In genomic region chr21:35400233-35400939, GRCh38 we compare ENCODE assay signal across 7 cellular contexts.
A peak's percentile ranks its signal among the peaks of the same experiment; 100 is the strongest.
DNase-seq lines count a peak whose midpoint lies in the region; ATAC-seq, FAIRE-seq and TF ChIP-seq lines count a peak whose summit lies in the region.

No MANE protein-coding gene starts in this region.

- H3K27me3 ChIP-seq in smooth muscle cell (ENCODE audit: low read depth), result no peaks in the 10 kb centered on the region

- H3K27me3 Mint-ChIP-seq in activated naive CD8-positive, alpha-beta T cell treated with anti-CD3 and anti-CD28 coated beads, Interleukin-2, amount 50 U/mL, for 24 hours, result no peaks in the 10 kb centered on the region

- no peaks in the 10 kb centered on the region for H3K79me2 ChIP-seq in smooth muscle cell (ENCODE audit: low read depth)

- no peaks in the 10 kb centered on the region for H3K9me3 Mint-ChIP-seq in activated naive CD8-positive, alpha-beta T cell treated with anti-CD3 and anti-CD28 coated beads, Interleukin-2, amount 50 U/mL, for 24 hours

- peak overlapping the region; percentile 81 for H3K4me2 ChIP-seq in smooth muscle cell

- peak; percentile 75 for ATAC-seq in activated naive CD8-positive, alpha-beta T cell treated with anti-CD3 and anti-CD28 coated beads, Interleukin-2, amount 50 U/mL, for 24 hours
- ATAC-seq in HG03280 (IDR thresholded peaks at IDR 0.05; ENCODE audit: unreplicated experiment), result no peak

- peak; percentile 70 for DNase-seq in LNCaP clone FGC (ENCODE audit: low read depth)
- DNase-seq in RCC 7860 (ENCODE audit: low spot score), result peak; percentile 76
- peak; percentile 11 for DNase-seq in activated naive CD8-positive, alpha-beta T cell treated with anti-CD3 and anti-CD28 coated beads, Interleukin-2, amount 50 U/mL, for 24 hours
- DNase-seq in hepatic stellate cell (ENCODE audit: low spot score), result peak; percentile 15
- no peak for DNase-seq in smooth muscle cell (lab: John Stamatoyannopoulos, UW; ENCODE audit: unreplicated experiment)

- H3K4me3 Mint-ChIP-seq in activated naive CD8-positive, alpha-beta T cell treated with anti-CD3 and anti-CD28 coated beads, Interleukin-2, amount 50 U/mL, for 24 hours, result peak overlapping the region; percentile 19

- peaks cover 36% of the 10 kb centered on the region for H3K4me1 ChIP-seq in smooth muscle cell (ENCODE audit: low read depth)

- no peaks in the 10 kb centered on the region for H3K36me3 ChIP-seq in smooth muscle cell (ENCODE audit: low read depth)

- H3K27ac Mint-ChIP-seq in activated naive CD8-positive, alpha-beta T cell treated with anti-CD3 and anti-CD28 coated beads, Interleukin-2, amount 50 U/mL, for 24 hours, result peak overlapping the region; percentile 40

- peak overlapping the region; percentile 59 for H3K9ac ChIP-seq in smooth muscle cell (ENCODE audit: low read depth)

- FAIRE-seq in RCC 7860 (lab: Jason Lieb, UNC), result peak; percentile 87

- H4K20me1 ChIP-seq in smooth muscle cell (ENCODE audit: low read depth), result no peaks in the 10 kb centered on the region

- no peaks in the 10 kb centered on the region for H3K36me3 Mint-ChIP-seq in activated naive CD8-positive, alpha-beta T cell treated with anti-CD3 and anti-CD28 coated beads, Interleukin-2, amount 50 U/mL, for 24 hours (ENCODE audit: low read depth)

- peak overlapping the region; percentile 88 for H3K27ac ChIP-seq in smooth muscle cell (ENCODE audit: low read depth)

- H3K9me3 ChIP-seq in smooth muscle cell (replicated peaks; ENCODE audit: low read depth), result no peaks in the 10 kb centered on the region

- H2AFZ ChIP-seq in smooth muscle cell (ENCODE audit: low read depth), result peak overlapping the region; percentile 45

- peaks cover 36% of the 10 kb centered on the region for H3F3A ChIP-seq in smooth muscle cell (ENCODE audit: low read depth)

- peaks cover 22% of the 10 kb centered on the region for H3K4me1 Mint-ChIP-seq in activated naive CD8-positive, alpha-beta T cell treated with anti-CD3 and anti-CD28 coated beads, Interleukin-2, amount 50 U/mL, for 24 hours

- TF ChIP-seq CTCF in GM12873 (IDR thresholded peaks at IDR 0.05; ENCODE audit: insufficient read depth, low read depth, low read length, missing control alignments) (peak; percentile 66), LNCaP clone FGC (IDR thresholded peaks at IDR 0.05; ENCODE audit: control insufficient read depth, extremely low read depth, insufficient read depth) (peak; percentile 70), smooth muscle cell (IDR thresholded peaks at IDR 0.05; ENCODE audit: borderline replicate concordance, insufficient read depth, poor library complexity, severe bottlenecking) (peak; percentile 52)

- 53% methylated on average over 8 of the region's 8 CpGs for whole genome bisulfite sequencing in smooth muscle cell (ENCODE audit: low lambda C conversion rate)

- H3K4me3 ChIP-seq in LNCaP clone FGC (ENCODE audit: low read depth, low read length) (no peak overlapping the region), smooth muscle cell (no peak overlapping the region)
